In the genomic region with DNA sequence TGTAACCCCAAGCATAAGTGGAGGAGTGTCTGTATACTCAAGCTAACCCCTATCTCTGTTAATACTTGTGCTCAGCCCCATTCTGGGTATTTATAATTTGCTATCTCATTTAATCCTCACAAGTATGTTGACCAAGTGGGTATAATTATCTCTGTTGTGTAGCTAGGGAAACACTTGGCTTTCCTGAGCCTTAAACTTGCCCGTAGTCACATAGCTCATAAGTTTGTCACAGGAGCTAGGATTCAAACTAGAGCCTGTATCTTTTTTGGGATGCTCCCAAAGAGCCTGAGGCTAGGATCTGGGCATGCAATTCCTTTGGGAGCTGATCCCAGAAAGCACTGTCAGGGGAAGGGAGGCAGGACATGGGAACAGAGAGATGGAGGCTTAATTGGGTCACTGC, we compare ENCODE assay signal across 20 cellular contexts.
"Had no signal": no experiment of that assay in that cellular context is flagged by ENCODE, and none has a peak within 500 bp of the region (broad histone marks: within the 10 kb centered on the region; RNA-seq: fewer than 3 reads in every experiment).

No MANE protein-coding gene starts in this region.

- H3K27me3 ChIP-seq: gastrocnemius medialis, neutrophil, sigmoid colon, stomach, transverse colon had no signal

- H3K36me3 Mint-ChIP-seq: memory B cell had no signal

- H3K36me3 ChIP-seq: gastrocnemius medialis, lower lobe of right lung, neutrophil, sigmoid colon, stomach, thoracic aorta, transverse colon had no signal

- H3K4me1 Mint-ChIP-seq: memory B cell had no signal

- H3K27me3 Mint-ChIP-seq: memory B cell had no signal

- H3K4me3 ChIP-seq: coronary artery, gastrocnemius medialis, lower lobe of right lung, psoas muscle, sigmoid colon, stomach, thoracic aorta, transverse colon had no signal

- H3K27ac ChIP-seq: coronary artery, gastrocnemius medialis, lower lobe of right lung, neutrophil, psoas muscle, sigmoid colon, stomach, thoracic aorta, transverse colon had no signal

- H3K4me1 ChIP-seq: gastrocnemius medialis, lower lobe of right lung, psoas muscle, stomach, transverse colon had no signal

- H3K4me3 Mint-ChIP-seq: memory B cell; naive thymus-derived CD8-positive, alpha-beta T cell had no signal

- DNase-seq: effector CD4-positive, alpha-beta T cell; gastrocnemius medialis; islet precursor cell; lower lobe of right lung; midbrain; naive thymus-derived CD8-positive, alpha-beta T cell; psoas muscle; retina; sigmoid colon; small intestine; stimulated activated CD4-positive, alpha-beta T cell treated with anti-CD3 and anti-CD28 coated beads, Interleukin-12 subunit alpha, Interleukin-12 subunit beta, amount 100 ng/mL, for 4 hours; stimulated activated naive CD4-positive, alpha-beta T cell; stomach; transverse colon had no signal

- ATAC-seq: esophagus mucosa; gastrocnemius medialis; left lobe of liver; lower lobe of right lung; naive thymus-derived CD8-positive, alpha-beta T cell; psoas muscle had no signal

- FAIRE-seq: small intestine had no signal

- H3K9me3 ChIP-seq: gastrocnemius medialis, lower lobe of right lung, neutrophil, psoas muscle, stomach, thoracic aorta, transverse colon had no signal

- H3K27ac Mint-ChIP-seq: memory B cell; naive thymus-derived CD8-positive, alpha-beta T cell had no signal
